ENCODE assay signal across 1 cellular context in the genomic region with DNA sequence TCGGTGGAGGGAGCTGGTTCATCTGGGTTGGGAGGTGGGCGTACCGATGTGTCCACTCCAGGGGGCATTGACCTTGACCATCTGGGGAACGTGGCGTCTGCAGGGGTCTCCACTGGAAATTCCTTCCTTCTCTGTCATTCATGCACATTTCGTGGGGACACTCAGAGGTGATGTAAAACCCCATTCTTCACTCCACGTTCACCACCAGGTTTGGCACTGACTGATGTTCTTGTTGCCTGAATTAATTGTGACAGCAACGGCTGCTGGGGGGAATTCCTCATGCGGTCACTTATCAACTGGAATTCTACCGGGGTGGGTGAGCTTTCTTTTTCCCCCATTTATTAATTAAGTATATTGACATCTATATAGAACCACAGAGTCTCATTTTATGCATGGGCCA.
TF ChIP-seq lines count a peak whose summit lies in the region.

No MANE protein-coding gene starts in this region.

TF ChIP-seq in SK-N-SH, 30 proteins besides CTCF, POLR2A, EP300 and RAD21 (continued from another document):
- TF ChIP-seq RFX5 (IDR thresholded peaks at IDR 0.05; ENCODE audit: low read length) (no peak), EZH2phosphoT487 (IDR thresholded peaks at IDR 0.05; ENCODE audit: borderline replicate concordance, low read depth) (no peak), FOSL2 (IDR thresholded peaks at IDR 0.05; ENCODE audit: borderline replicate concordance, low read depth) (no peak), SMC3 (IDR thresholded peaks at IDR 0.05; ENCODE audit: low read depth, low read length) (no peak), GABPA (IDR thresholded peaks at IDR 0.05; ENCODE audit: low read depth) (no peak), CHD2 (IDR thresholded peaks at IDR 0.05; ENCODE audit: low read length, partially characterized antibody) (no peak), RXRA (IDR thresholded peaks at IDR 0.05; ENCODE audit: borderline replicate concordance, low read depth) (no peak), ELF1 (IDR thresholded peaks at IDR 0.05) (no peak), NFIC (IDR thresholded peaks at IDR 0.05; ENCODE audit: borderline replicate concordance) (no peak), FOXJ3 (CRISPR knock-in tag; IDR thresholded peaks at IDR 0.05) (no peak)
- TF ChIP-seq, protein P1, sequence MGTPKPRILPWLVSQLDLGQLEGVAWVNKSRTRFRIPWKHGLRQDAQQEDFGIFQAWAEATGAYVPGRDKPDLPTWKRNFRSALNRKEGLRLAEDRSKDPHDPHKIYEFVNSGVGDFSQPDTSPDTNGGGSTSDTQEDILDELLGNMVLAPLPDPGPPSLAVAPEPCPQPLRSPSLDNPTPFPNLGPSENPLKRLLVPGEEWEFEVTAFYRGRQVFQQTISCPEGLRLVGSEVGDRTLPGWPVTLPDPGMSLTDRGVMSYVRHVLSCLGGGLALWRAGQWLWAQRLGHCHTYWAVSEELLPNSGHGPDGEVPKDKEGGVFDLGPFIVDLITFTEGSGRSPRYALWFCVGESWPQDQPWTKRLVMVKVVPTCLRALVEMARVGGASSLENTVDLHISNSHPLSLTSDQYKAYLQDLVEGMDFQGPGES (IDR thresholded peaks at IDR 0.05; ENCODE audit: low read depth, low read length): no peak
- TF ChIP-seq, protein P2, sequence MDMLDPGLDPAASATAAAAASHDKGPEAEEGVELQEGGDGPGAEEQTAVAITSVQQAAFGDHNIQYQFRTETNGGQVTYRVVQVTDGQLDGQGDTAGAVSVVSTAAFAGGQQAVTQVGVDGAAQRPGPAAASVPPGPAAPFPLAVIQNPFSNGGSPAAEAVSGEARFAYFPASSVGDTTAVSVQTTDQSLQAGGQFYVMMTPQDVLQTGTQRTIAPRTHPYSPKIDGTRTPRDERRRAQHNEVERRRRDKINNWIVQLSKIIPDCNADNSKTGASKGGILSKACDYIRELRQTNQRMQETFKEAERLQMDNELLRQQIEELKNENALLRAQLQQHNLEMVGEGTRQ (IDR thresholded peaks at IDR 0.05; ENCODE audit: borderline replicate concordance, low read depth, low read length): no peak
- TF ChIP-seq, protein P3, sequence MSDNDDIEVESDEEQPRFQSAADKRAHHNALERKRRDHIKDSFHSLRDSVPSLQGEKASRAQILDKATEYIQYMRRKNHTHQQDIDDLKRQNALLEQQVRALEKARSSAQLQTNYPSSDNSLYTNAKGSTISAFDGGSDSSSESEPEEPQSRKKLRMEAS (IDR thresholded peaks at IDR 0.05; ENCODE audit: low read depth): no peak
- TF ChIP-seq, protein P4, sequence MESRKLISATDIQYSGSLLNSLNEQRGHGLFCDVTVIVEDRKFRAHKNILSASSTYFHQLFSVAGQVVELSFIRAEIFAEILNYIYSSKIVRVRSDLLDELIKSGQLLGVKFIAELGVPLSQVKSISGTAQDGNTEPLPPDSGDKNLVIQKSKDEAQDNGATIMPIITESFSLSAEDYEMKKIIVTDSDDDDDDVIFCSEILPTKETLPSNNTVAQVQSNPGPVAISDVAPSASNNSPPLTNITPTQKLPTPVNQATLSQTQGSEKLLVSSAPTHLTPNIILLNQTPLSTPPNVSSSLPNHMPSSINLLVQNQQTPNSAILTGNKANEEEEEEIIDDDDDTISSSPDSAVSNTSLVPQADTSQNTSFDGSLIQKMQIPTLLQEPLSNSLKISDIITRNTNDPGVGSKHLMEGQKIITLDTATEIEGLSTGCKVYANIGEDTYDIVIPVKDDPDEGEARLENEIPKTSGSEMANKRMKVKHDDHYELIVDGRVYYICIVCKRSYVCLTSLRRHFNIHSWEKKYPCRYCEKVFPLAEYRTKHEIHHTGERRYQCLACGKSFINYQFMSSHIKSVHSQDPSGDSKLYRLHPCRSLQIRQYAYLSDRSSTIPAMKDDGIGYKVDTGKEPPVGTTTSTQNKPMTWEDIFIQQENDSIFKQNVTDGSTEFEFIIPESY (IDR thresholded peaks at IDR 0.05; ENCODE audit: borderline replicate concordance, low read depth): no peak
- TF ChIP-seq, protein P5, sequence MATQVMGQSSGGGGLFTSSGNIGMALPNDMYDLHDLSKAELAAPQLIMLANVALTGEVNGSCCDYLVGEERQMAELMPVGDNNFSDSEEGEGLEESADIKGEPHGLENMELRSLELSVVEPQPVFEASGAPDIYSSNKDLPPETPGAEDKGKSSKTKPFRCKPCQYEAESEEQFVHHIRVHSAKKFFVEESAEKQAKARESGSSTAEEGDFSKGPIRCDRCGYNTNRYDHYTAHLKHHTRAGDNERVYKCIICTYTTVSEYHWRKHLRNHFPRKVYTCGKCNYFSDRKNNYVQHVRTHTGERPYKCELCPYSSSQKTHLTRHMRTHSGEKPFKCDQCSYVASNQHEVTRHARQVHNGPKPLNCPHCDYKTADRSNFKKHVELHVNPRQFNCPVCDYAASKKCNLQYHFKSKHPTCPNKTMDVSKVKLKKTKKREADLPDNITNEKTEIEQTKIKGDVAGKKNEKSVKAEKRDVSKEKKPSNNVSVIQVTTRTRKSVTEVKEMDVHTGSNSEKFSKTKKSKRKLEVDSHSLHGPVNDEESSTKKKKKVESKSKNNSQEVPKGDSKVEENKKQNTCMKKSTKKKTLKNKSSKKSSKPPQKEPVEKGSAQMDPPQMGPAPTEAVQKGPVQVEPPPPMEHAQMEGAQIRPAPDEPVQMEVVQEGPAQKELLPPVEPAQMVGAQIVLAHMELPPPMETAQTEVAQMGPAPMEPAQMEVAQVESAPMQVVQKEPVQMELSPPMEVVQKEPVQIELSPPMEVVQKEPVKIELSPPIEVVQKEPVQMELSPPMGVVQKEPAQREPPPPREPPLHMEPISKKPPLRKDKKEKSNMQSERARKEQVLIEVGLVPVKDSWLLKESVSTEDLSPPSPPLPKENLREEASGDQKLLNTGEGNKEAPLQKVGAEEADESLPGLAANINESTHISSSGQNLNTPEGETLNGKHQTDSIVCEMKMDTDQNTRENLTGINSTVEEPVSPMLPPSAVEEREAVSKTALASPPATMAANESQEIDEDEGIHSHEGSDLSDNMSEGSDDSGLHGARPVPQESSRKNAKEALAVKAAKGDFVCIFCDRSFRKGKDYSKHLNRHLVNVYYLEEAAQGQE (IDR thresholded peaks at IDR 0.05; ENCODE audit: low read depth, low read length): no peak
